2 cellular contexts compared by ENCODE assay signal in genomic region chr10:117355064-117355463, GRCh38.
TF ChIP-seq lines count a peak whose summit lies in the region.

No MANE protein-coding gene starts in this region.

TF ChIP-seq in A549, 52 proteins besides CTCF, POLR2A, EP300 and RAD21 (continued from another document):
- TF ChIP-seq HOXB5 (CRISPR knock-in tag; IDR thresholded peaks at IDR 0.05) (no peak), HDAC2 (IDR thresholded peaks at IDR 0.05) (no peak), BHLHE40 (IDR thresholded peaks at IDR 0.05; ENCODE audit: low read depth, low read length) (no peak), RFX5 (IDR thresholded peaks at IDR 0.05) (no peak), HMGXB4 (CRISPR knock-in tag; IDR thresholded peaks at IDR 0.05; ENCODE audit: borderline replicate concordance) (no peak), JUN (IDR thresholded peaks at IDR 0.05) (no peak), JUNB (IDR thresholded peaks at IDR 0.05) (no peak), CHD2 (IDR thresholded peaks at IDR 0.05; ENCODE audit: low read length, partially characterized antibody) (no peak), EHMT2 (IDR thresholded peaks at IDR 0.05; ENCODE audit: low read depth) (no peak)
- TF ChIP-seq, protein P1, sequence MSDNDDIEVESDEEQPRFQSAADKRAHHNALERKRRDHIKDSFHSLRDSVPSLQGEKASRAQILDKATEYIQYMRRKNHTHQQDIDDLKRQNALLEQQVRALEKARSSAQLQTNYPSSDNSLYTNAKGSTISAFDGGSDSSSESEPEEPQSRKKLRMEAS (IDR thresholded peaks at IDR 0.05), result no peak
- TF ChIP-seq, protein P2, sequence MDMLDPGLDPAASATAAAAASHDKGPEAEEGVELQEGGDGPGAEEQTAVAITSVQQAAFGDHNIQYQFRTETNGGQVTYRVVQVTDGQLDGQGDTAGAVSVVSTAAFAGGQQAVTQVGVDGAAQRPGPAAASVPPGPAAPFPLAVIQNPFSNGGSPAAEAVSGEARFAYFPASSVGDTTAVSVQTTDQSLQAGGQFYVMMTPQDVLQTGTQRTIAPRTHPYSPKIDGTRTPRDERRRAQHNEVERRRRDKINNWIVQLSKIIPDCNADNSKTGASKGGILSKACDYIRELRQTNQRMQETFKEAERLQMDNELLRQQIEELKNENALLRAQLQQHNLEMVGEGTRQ (IDR thresholded peaks at IDR 0.05), result no peak
- TF ChIP-seq, protein P3, sequence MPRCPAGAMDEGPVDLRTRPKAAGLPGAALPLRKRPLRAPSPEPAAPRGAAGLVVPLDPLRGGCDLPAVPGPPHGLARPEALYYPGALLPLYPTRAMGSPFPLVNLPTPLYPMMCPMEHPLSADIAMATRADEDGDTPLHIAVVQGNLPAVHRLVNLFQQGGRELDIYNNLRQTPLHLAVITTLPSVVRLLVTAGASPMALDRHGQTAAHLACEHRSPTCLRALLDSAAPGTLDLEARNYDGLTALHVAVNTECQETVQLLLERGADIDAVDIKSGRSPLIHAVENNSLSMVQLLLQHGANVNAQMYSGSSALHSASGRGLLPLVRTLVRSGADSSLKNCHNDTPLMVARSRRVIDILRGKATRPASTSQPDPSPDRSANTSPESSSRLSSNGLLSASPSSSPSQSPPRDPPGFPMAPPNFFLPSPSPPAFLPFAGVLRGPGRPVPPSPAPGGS (IDR thresholded peaks at IDR 0.05), result no peak

TF ChIP-seq in GM12878, 131 proteins besides CTCF, POLR2A, EP300 and RAD21 (continued from another document):
- TF ChIP-seq, protein P4, sequence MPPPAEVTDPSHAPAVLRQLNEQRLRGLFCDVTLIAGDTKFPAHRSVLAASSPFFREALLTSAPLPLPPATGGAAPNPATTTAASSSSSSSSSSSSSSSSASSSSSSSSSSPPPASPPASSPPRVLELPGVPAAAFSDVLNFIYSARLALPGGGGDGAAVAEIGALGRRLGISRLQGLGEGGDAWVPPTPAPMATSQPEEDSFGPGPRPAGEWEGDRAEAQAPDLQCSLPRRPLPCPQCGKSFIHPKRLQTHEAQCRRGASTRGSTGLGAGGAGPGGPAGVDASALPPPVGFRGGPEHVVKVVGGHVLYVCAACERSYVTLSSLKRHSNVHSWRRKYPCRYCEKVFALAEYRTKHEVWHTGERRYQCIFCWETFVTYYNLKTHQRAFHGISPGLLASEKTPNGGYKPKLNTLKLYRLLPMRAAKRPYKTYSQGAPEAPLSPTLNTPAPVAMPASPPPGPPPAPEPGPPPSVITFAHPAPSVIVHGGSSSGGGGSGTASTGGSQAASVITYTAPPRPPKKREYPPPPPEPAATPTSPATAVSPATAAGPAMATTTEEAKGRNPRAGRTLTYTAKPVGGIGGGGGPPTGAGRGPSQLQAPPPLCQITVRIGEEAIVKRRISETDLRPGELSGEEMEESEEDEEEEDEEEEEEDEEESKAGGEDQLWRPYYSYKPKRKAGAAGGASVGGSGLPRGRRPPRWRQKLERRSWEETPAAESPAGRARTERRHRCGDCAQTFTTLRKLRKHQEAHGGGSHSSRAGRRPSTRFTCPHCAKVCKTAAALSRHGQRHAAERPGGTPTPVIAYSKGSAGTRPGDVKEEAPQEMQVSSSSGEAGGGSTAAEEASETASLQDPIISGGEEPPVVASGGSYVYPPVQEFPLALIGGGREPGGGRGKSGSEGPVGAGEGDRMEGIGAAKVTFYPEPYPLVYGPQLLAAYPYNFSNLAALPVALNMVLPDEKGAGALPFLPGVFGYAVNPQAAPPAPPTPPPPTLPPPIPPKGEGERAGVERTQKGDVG (CRISPR knock-in tag; IDR thresholded peaks at IDR 0.05), result no peak
- TF ChIP-seq ZNF217 (IDR thresholded peaks at IDR 0.05) (no peak), BACH1 (IDR thresholded peaks at IDR 0.05; ENCODE audit: borderline replicate concordance) (no peak), E2F8 (IDR thresholded peaks at IDR 0.05; ENCODE audit: low read depth, partially characterized antibody) (no peak)
TF ChIP-seq in GM12878: peak in this region for 0.
